12 cellular contexts compared by ENCODE assay signal in the genomic region with DNA sequence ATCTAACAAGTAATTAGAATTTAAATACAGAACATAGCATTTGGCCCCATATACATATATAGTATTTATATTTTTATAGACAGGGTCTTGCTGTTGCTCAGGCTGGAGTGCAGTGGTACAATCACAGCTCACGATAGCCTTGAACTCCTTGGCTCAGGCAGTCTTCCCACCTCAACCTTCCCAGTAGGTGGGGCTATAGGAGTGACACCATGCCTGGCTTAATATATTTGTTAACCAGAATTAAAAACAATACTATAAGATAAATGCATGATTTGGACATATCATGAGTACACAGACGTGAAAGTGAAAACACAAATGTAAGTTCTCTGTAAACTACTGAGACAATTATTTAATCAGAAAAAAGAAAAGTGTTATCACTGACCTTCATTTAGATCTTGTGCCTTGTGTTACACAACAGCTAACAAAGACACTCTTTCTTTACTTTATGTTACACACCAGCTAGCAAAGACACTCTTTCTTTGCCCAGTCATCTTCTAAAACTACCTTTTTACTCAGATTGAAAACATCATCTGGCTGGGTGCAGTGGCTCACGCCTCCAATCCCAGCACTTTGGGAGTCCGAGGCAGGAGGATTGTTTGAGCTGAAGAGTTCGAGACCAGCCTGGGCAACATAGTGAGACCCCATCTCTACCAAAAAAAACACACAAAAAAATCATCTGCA. TPM values are rescaled to one million over a fixed set of nuclear protein-coding genes. Genes with fewer than 3 reads are reported as not detected.
DNase-seq lines count a peak whose midpoint lies in the region; ATAC-seq and TF ChIP-seq lines count a peak whose summit lies in the region.
"Had no signal": no experiment of that assay in that cellular context is flagged by ENCODE, and none has a peak within 500 bp of the region (broad histone marks: within the 10 kb centered on the region; RNA-seq: fewer than 3 reads in every experiment).

No MANE protein-coding gene starts in this region.

- ATAC-seq in activated CD8-positive, alpha-beta memory T cell treated with anti-CD3 and anti-CD28 coated beads, Interleukin-2, amount 10 ng/mL, durations not matched to agents 7 days and 5 days: peak; percentile 47
- peak; percentile 68 for ATAC-seq in esophagus mucosa
- ATAC-seq in sciatic nerve: peak; percentile 35
- ATAC-seq in HG03378 (IDR thresholded peaks at IDR 0.05; ENCODE audit: unreplicated experiment): no peak

- intact Hi-C loops in sciatic nerve (cut with DNase I): no loop called here

- CTCF ChIA-PET in activated CD8-positive, alpha-beta memory T cell treated with anti-CD3 and anti-CD28 coated beads, Interleukin-2, amount 10 ng/mL, durations not matched to agents 7 days and 5 days (lab: Charles Lee): interaction anchor here (0.9 to 1.7 kb wide), 10 partner anchors 9 to 229 kb away, joined by 3 to 10 read pairs (median 4); partner anchors contain the start of gene CARS2

- no peak overlapping the region for H2AFZ ChIP-seq in OCI-LY3 (ENCODE audit: low read depth, low read length)

- TF ChIP-seq CTCF in OCI-LY3 (IDR thresholded peaks at IDR 0.05; ENCODE audit: low read depth, low read length): peak; percentile 38

- H3K27me3 Mint-ChIP-seq in activated CD8-positive, alpha-beta memory T cell treated with anti-CD3 and anti-CD28 coated beads, Interleukin-2, amount 10 ng/mL, durations not matched to agents 7 days and 5 days: no peaks in the 10 kb centered on the region

- no peaks in the 10 kb centered on the region for H4K20me1 ChIP-seq in OCI-LY3 (ENCODE audit: insufficient read depth, low read length)

- H3K4me2 ChIP-seq in OCI-LY3 (ENCODE audit: low read length): no peak overlapping the region

- H3K9me3 Mint-ChIP-seq in activated CD8-positive, alpha-beta memory T cell treated with anti-CD3 and anti-CD28 coated beads, Interleukin-2, amount 10 ng/mL, durations not matched to agents 7 days and 5 days (ENCODE audit: low read depth): no peaks in the 10 kb centered on the region

- no peaks in the 10 kb centered on the region for H3K4me1 ChIP-seq in OCI-LY3 (ENCODE audit: low read length)

- no peak overlapping the region for H3K4me3 ChIP-seq in OCI-LY3 (ENCODE audit: low read length)

- peaks cover 31% of the 10 kb centered on the region for H3K36me3 Mint-ChIP-seq in activated CD8-positive, alpha-beta memory T cell treated with anti-CD3 and anti-CD28 coated beads, Interleukin-2, amount 10 ng/mL, durations not matched to agents 7 days and 5 days

- H3K4me3 Mint-ChIP-seq in activated CD8-positive, alpha-beta memory T cell treated with anti-CD3 and anti-CD28 coated beads, Interleukin-2, amount 10 ng/mL, durations not matched to agents 7 days and 5 days: no peak overlapping the region

- no peak overlapping the region for H3K27ac Mint-ChIP-seq in activated CD8-positive, alpha-beta memory T cell treated with anti-CD3 and anti-CD28 coated beads, Interleukin-2, amount 10 ng/mL, durations not matched to agents 7 days and 5 days

- peaks cover 1% of the 10 kb centered on the region for H3K4me1 Mint-ChIP-seq in activated CD8-positive, alpha-beta memory T cell treated with anti-CD3 and anti-CD28 coated beads, Interleukin-2, amount 10 ng/mL, durations not matched to agents 7 days and 5 days

- H3K36me3 ChIP-seq in OCI-LY3 (replicated peaks; ENCODE audit: low read depth, low read length): peaks cover 37% of the 10 kb centered on the region

- no peak for DNase-seq in activated CD8-positive, alpha-beta memory T cell treated with anti-CD3 and anti-CD28 coated beads, Interleukin-2, amount 10 ng/mL, durations not matched to agents 7 days and 5 days
- no peak for DNase-seq in activated CD8-positive, alpha-beta memory T cell treated with anti-CD3 and anti-CD28 coated beads for 24 hours
- no peak for DNase-seq in sciatic nerve (ENCODE audit: low spot score)
- DNase-seq in HCEC 1CT: no peak
- DNase-seq in NCI-H1048 (lab: John Stamatoyannopoulos, UW): no peak
- DNase-seq: activated effector memory CD4-positive, alpha-beta T cell treated with Interleukin-2 at 50 U/mL for 16 hours; DMS153; kidney glomerular epithelial cell; NCI-H345 had no signal

- no peaks in the 10 kb centered on the region for H3K9me3 ChIP-seq in OCI-LY3 (ENCODE audit: insufficient read depth, low read length)

- H3K79me2 ChIP-seq in OCI-LY3 (ENCODE audit: low read length): no peaks in the 10 kb centered on the region

- no peak overlapping the region for H3K9ac ChIP-seq in OCI-LY3 (ENCODE audit: low read length)

- no peak overlapping the region for H3K27ac ChIP-seq in OCI-LY3 (ENCODE audit: low read length)

- no peaks in the 10 kb centered on the region for H3K27me3 ChIP-seq in OCI-LY3 (ENCODE audit: low read depth, low read length)

RNA-seq across cellular contexts. Expression of gene CARS2, which starts 22.6 kb away (rescaled TPM):
- 10 to 100 TPM; 72.0 to 75.9 TPM for total RNA-seq in activated CD8-positive, alpha-beta memory T cell treated with anti-CD3 and anti-CD28 coated beads, Interleukin-2, amount 10 ng/mL, durations not matched to agents 7 days and 5 days
- total RNA-seq in esophagus mucosa: 35.5 TPM
- total RNA-seq in sciatic nerve: 66.5 TPM

RNA-seq across cellular contexts. Expression of gene ING1, which starts 30.2 kb away (rescaled TPM):
- total RNA-seq in activated CD8-positive, alpha-beta memory T cell treated with anti-CD3 and anti-CD28 coated beads, Interleukin-2, amount 10 ng/mL, durations not matched to agents 7 days and 5 days: 10 to 100 TPM; 15.3 to 21.6 TPM
- 4.3 TPM for total RNA-seq in esophagus mucosa
- total RNA-seq in sciatic nerve: 17.4 TPM
